In the genomic region with DNA sequence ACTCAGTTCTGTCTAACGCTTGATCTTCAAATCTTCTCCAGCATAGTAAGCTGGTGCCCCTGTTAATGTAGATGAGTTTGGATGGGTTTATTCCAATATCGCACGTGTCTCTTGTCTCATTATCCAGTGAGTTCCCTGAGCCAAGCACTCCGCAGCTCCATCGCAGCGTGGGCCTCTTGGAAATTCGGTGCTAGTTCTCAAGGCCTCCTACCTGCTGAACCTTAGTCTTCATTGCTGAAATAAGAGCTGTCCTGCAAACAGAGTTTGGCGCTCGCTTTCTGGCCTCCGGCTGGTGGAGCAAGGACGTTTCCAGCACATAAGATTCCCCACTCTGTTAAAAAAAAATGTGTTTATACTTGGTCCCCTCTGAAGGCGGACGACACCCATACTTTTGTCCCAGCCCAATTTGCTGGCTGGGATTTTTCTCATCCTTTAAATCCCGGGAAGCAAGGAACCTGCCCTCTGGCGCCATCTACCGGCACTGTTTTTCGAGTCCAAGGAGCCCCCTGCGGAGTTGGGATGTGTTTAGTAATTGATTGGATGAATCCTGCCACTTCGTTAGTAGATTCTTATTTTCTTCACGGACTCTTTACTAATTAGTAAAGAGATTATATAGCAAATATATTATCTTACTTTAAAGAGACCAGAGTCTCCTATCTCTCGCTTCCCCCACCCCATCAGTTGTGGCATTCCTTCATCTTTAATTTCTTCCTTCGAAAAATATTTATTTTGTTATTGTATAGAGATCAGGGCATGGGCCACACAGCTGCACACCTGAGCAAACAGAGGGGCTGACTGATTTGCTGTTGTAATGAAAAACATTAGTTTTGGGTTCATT, we compare ENCODE assay signal across 8 cellular contexts. TPM values are rescaled to one million over a fixed set of nuclear protein-coding genes. Genes with fewer than 3 reads are reported as not detected.
DNase-seq lines count a peak whose midpoint lies in the region; ATAC-seq and TF ChIP-seq lines count a peak whose summit lies in the region.

No MANE protein-coding gene starts in this region.

- H2AFZ ChIP-seq in OCI-LY1 (ENCODE audit: low read length) = no peak overlapping the region

- no peak overlapping the region for H3K4me2 ChIP-seq in OCI-LY1 (ENCODE audit: low read length)

- intact Hi-C loops in adrenal gland (cut with DNase I) = no loop called here
- intact Hi-C loops in heart right ventricle (cut with DNase I) = loop anchor here in 4 of 10 donors (1.0 to 10.0 kb wide), 4 partner anchors 28 to 986 kb away; no protein-coding TSS in a partner anchor

- H3K4me3 ChIP-seq in OCI-LY1 (ENCODE audit: low read depth, low read length, poor library complexity, severe bottlenecking) (no peak overlapping the region), adrenal gland (no peak overlapping the region), heart right ventricle (no peak overlapping the region)

- H3K36me3 ChIP-seq in OCI-LY1 (ENCODE audit: insufficient read depth, low read length) = no peaks in the 10 kb centered on the region
- H3K36me3 ChIP-seq in adrenal gland (replicated peaks in 1 of 2) = no peaks in the 10 kb centered on the region
- no peaks in the 10 kb centered on the region for H3K36me3 ChIP-seq in heart right ventricle

- no peaks in the 10 kb centered on the region for H3K9me2 ChIP-seq in OCI-LY1 (ENCODE audit: low read depth, low read length)

- no peaks in the 10 kb centered on the region for H3K79me2 ChIP-seq in OCI-LY1 (ENCODE audit: insufficient read depth, low read length)

- no peak for TF ChIP-seq POLR2A in adrenal gland (IDR thresholded peaks at IDR 0.05)

- H3K4me1 ChIP-seq in OCI-LY1 (ENCODE audit: insufficient read depth, low read length, severe bottlenecking) (peaks cover 4% of the 10 kb centered on the region), adrenal gland (replicated peaks in 1 of 2) (no peaks in the 10 kb centered on the region), heart right ventricle (peaks cover 8 to 30% (median 23%) of the 10 kb centered on the region in 9 donors)

- DNase-seq in AG08396 (ENCODE audit: low spot score) (peak; percentile 64), GM20000 (ENCODE audit: low spot score) (peak; percentile 31), adrenal gland (peak; percentile 72 to 93 (median 83)), heart right ventricle (peak; percentile 85 to 86), retina (peak; percentile 77)

- 29 to 38% (median 34%) methylated on average over 22 of the region's 22 CpGs for WGBS in adrenal gland, 4 donors
- 36 to 39% methylated on average over 22 of the region's 22 CpGs for WGBS in heart right ventricle, 2 donors

- peak in 3 of 8 donors; percentile 30 to 42 (median 37) for ATAC-seq in heart right ventricle
- ATAC-seq in GM19455 (IDR thresholded peaks at IDR 0.05; ENCODE audit: unreplicated experiment) = no peak
- no peak for ATAC-seq in HG03196 (IDR thresholded peaks at IDR 0.05; ENCODE audit: unreplicated experiment)

- H3K27ac ChIP-seq in OCI-LY1 (ENCODE audit: low read depth, low read length, poor library complexity, severe bottlenecking) (no peak overlapping the region), adrenal gland (no peak overlapping the region), heart right ventricle (no peak overlapping the region)

- no peaks in the 10 kb centered on the region for H3K9me3 ChIP-seq in OCI-LY1 (ENCODE audit: low read length)
- H3K9me3 ChIP-seq in adrenal gland (replicated peaks in 1 of 3) = no peaks in the 10 kb centered on the region
- H3K9me3 ChIP-seq in heart right ventricle = no peaks in the 10 kb centered on the region

- H3K27me3 ChIP-seq in OCI-LY1 (ENCODE audit: insufficient read depth, low read length) (no peaks in the 10 kb centered on the region), adrenal gland (no peaks in the 10 kb centered on the region), heart right ventricle (no peaks in the 10 kb centered on the region)

- H3K9ac ChIP-seq in OCI-LY1 (ENCODE audit: low read length) = no peak overlapping the region

- peak; percentile 62 for TF ChIP-seq CTCF in GM20000 (IDR thresholded peaks at IDR 0.05; ENCODE audit: extremely low read depth, missing control alignments)
- TF ChIP-seq CTCF in OCI-LY1 (IDR thresholded peaks at IDR 0.05; ENCODE audit: low read length) = peak; percentile 75
- peak; percentile 58 to 89 (median 74) for TF ChIP-seq CTCF in adrenal gland (IDR thresholded peaks at IDR 0.05)
- TF ChIP-seq CTCF in heart right ventricle (IDR thresholded peaks at IDR 0.05) = peak; percentile 68 to 91 (median 89)

- no peaks in the 10 kb centered on the region for H3F3A ChIP-seq in OCI-LY1 (ENCODE audit: insufficient read depth, low read length)

- no peaks in the 10 kb centered on the region for H4K20me1 ChIP-seq in OCI-LY1 (ENCODE audit: insufficient read depth, low read length)

RNA-seq across cellular contexts. Expression of a gene that starts 14.7 kb away (rescaled TPM):
- total RNA-seq in adrenal gland (100 to 1,000 TPM in 1 of 8 donors, 10 to 100 TPM in 7; 37.8 to 250 (median 74.2) TPM), heart right ventricle (100 to 1,000 TPM in 3 of 10 donors, 10 to 100 TPM in 7; 47.0 to 209 (median 78.8) TPM)
- polyA plus RNA-seq in adrenal gland (10 to 100 TPM; 35.9 to 54.9 (median 43.1) TPM), heart right ventricle (10 to 100 TPM; 48.8 to 78.3 TPM)

Comparison
In these comparisons a context has a peak if more than half of its experiments do, and no peak if none do; other contexts are left out.
1. DNase-seq: peak in every context shown above with its lines; median percentile 86 in heart right ventricle; 83 in adrenal gland; 77 in retina; 64 in AG08396; 31 in GM20000.